10 cellular contexts compared by ENCODE assay signal in the genomic region with DNA sequence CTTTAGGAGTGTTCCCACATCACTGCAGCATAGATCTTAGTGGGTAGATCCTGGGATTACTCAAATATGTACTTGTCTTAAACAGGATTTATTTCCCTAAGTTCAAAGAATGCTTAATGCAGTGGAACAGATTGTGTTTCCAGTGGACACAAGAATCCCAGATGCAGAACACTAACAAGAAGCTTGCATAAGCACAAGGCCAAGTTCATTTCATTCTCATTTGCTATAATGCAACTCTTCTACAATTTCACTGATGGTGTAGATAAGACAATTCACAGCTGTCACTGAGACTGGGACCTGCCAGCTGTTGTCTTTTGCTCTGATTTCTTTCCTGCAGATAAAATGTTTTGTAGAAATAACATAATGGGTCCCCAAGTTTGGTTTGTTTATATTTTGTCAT.
"Had no signal": no experiment of that assay in that cellular context is flagged by ENCODE, and none has a peak within 500 bp of the region (broad histone marks: within the 10 kb centered on the region; RNA-seq: fewer than 3 reads in every experiment).

No MANE protein-coding gene starts in this region.

- H3K4me3 ChIP-seq: sigmoid colon, upper lobe of left lung had no signal

- DNase-seq: activated CD4-positive, alpha-beta T cell treated with anti-CD3 and anti-CD28 coated beads for 48 hours; amygdala; cerebellar nuclear complex; dermis blood vessel endothelial cell; sigmoid colon; stimulated activated CD4-positive, alpha-beta T cell treated with anti-CD3 and anti-CD28 coated beads, Interleukin-15, amount 100 ng/mL, for 24 hours; stimulated activated CD4-positive, alpha-beta T cell treated with anti-CD3 and anti-CD28 coated beads, Interleukin-4, amount 100 ng/mL, for 24 hours; T-helper 1 cell; upper lobe of left lung; WERI-Rb-1 had no signal
